10 cellular contexts compared by ENCODE assay signal in the genomic region with DNA sequence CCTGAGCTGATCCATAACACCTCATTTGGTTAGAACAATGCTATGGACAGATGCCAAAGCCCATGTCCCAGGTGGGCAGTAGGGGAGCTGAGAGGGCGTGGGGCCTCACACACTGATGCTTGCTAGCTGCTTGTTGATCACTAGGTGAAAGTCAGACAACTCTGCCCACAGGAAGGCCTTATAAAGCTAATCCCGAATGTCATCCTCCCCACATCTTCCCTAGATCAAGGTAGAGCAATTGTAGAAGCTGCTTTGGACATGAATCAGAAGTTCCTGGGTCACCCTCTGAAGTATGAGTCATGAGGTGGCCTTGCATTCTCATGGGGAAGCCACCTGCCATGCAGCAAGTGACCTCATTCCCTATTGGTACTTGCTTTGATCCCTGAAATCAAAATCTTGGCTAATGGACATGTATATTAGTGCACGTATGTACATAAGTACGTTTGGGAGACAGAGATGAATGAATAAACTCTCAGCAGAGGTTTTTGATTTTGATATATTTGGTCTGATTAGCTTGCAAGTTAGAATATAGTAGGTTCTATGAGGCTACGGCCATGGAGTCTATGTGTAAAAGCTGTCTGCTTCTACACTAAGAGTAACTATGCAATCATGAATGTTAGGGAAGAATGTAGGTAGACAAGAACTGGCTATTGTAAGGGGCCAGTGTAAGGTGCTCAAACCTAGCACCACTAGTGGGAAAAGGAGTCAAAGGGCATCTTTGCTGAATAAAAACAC. TPM values are rescaled to one million over a fixed set of nuclear protein-coding genes. Genes with fewer than 3 reads are reported as not detected.
A peak's percentile ranks its signal among the peaks of the same experiment; 100 is the strongest.
DNase-seq lines count a peak whose midpoint lies in the region; ATAC-seq, FAIRE-seq and TF ChIP-seq lines count a peak whose summit lies in the region.
"Had no signal": no experiment of that assay in that cellular context is flagged by ENCODE, and none has a peak within 500 bp of the region (broad histone marks: within the 10 kb centered on the region; RNA-seq: fewer than 3 reads in every experiment).

No MANE protein-coding gene starts in this region.

- FAIRE-seq in K562 (lab: Jason Lieb, UNC), result no peak

- H3K9me3 ChIP-seq in K562 (replicated peaks; ENCODE audit: control insufficient read depth, insufficient read depth, low read depth, low read length) (no peaks in the 10 kb centered on the region), lower lobe of right lung (no peaks in the 10 kb centered on the region)

- H3K27me3 ChIP-seq in K562 (ENCODE audit: control insufficient read depth in 2 of 2, insufficient read depth in 2 of 2, low read length in 2 of 2), result peaks cover 3 to 34% of the 10 kb centered on the region in 2 experiments; a peak in 4 of 5 replicates
- H3K27me3 ChIP-seq in lower lobe of right lung (ENCODE audit: low read depth), result no peaks in the 10 kb centered on the region

- POLR2A ChIA-PET in K562 (lab: Yijun Ruan, JAX), result no interaction called here

- H3K4me1 Mint-ChIP-seq in activated T-cell treated with anti-CD3 and anti-CD28 coated beads, Interleukin-2, amount 50 U/mL, for 72 hours (ENCODE audit: low read depth), result peaks cover 14% of the 10 kb centered on the region
- H3K4me1 Mint-ChIP-seq in activated T-cell treated with anti-CD3 and anti-CD28 coated beads, Interleukin-2, amount 50 U/mL, for 24 hours (ENCODE audit: low read depth), result peaks cover 8% of the 10 kb centered on the region
- peaks cover 46% of the 10 kb centered on the region for H3K4me1 Mint-ChIP-seq in type B pancreatic cell (ENCODE audit: unreplicated experiment)

- no peaks in the 10 kb centered on the region for H3K9me1 ChIP-seq in K562 (ENCODE audit: control insufficient read depth, insufficient read depth, low read length)

- H3K36me3 Mint-ChIP-seq in activated T-cell treated with anti-CD3 and anti-CD28 coated beads, Interleukin-2, amount 50 U/mL, for 72 hours (ENCODE audit: insufficient read depth in 2 of 2), result no peaks in the 10 kb centered on the region
- no peaks in the 10 kb centered on the region for H3K36me3 Mint-ChIP-seq in activated T-cell treated with anti-CD3 and anti-CD28 coated beads, Interleukin-2, amount 50 U/mL, for 24 hours (ENCODE audit: low read depth)
- H3K36me3 Mint-ChIP-seq in type B pancreatic cell, result no peaks in the 10 kb centered on the region

- no peak for DNase-seq in activated T-cell treated with anti-CD3 and anti-CD28 coated beads, Interleukin-2, amount 50 U/mL, for 72 hours
- no peak for DNase-seq in activated T-cell treated with anti-CD3 and anti-CD28 coated beads, Interleukin-2, amount 50 U/mL, for 24 hours
- no peak for DNase-seq in K562 (ENCODE audit: extremely low read depth in 1 of 4, low spot score in 3 of 4)
- DNase-seq in lower lobe of right lung, result no peak
- DNase-seq in type B pancreatic cell (ENCODE audit: extremely low spot score, unreplicated experiment), result no peak
- DNase-seq in NCI-H774 (lab: John Stamatoyannopoulos, UW), result no peak
- DNase-seq in hippocampal formation (lab: John Stamatoyannopoulos, UW), result no peak
- DNase-seq: foreskin melanocyte had no signal

- BruUV-seq in K562 (replicated peaks; lab: Mats Ljungman, UMichigan), result no TSS peak

- TF ChIP-seq POLR2A in K562 (conservative IDR thresholded peaks at IDR 0.05), result no peak

- no peak overlapping the region for H2AFZ ChIP-seq in K562 (ENCODE audit: low read depth, low read length)

- H3K27me3 Mint-ChIP-seq in activated T-cell treated with anti-CD3 and anti-CD28 coated beads, Interleukin-2, amount 50 U/mL, for 72 hours (ENCODE audit: low read depth), result peaks cover 2% of the 10 kb centered on the region
- peaks cover 3% of the 10 kb centered on the region for H3K27me3 Mint-ChIP-seq in activated T-cell treated with anti-CD3 and anti-CD28 coated beads, Interleukin-2, amount 50 U/mL, for 24 hours
- H3K27me3 Mint-ChIP-seq in type B pancreatic cell, result no peaks in the 10 kb centered on the region

- no peak overlapping the region for H3K27ac Mint-ChIP-seq in activated T-cell treated with anti-CD3 and anti-CD28 coated beads, Interleukin-2, amount 50 U/mL, for 72 hours
- no peak overlapping the region for H3K27ac Mint-ChIP-seq in activated T-cell treated with anti-CD3 and anti-CD28 coated beads, Interleukin-2, amount 50 U/mL, for 24 hours
- H3K27ac Mint-ChIP-seq in type B pancreatic cell, result peak overlapping the region; percentile 79
- H3K27ac Mint-ChIP-seq: T-helper 1 cell treated with Interleukin-12 subunit alpha and Interleukin-12 subunit beta and Interleukin-4 antibody, amounts not matched to agents 30 μg/mL and 1 μg/mL, for 36 hours had no signal

- H3K36me3 ChIP-seq in K562 (ENCODE audit: control insufficient read depth, insufficient read depth, low read length), result no peaks in the 10 kb centered on the region
- H3K36me3 ChIP-seq in lower lobe of right lung, result no peaks in the 10 kb centered on the region

- no peak for TF ChIP-seq EP300 in K562 (IDR thresholded peaks at IDR 0.05; ENCODE audit: low read length)

- ATAC-seq in activated T-cell treated with anti-CD3 and anti-CD28 coated beads, Interleukin-2, amount 50 U/mL, for 72 hours (replicated peaks in 1 of 2), result peak; percentile 24 to 53
- no peak for ATAC-seq in K562
- ATAC-seq in lower lobe of right lung, result peak; percentile 20 to 63
- no peak for ATAC-seq in HG02678 (IDR thresholded peaks at IDR 0.05; ENCODE audit: unreplicated experiment)

- H3K4me1 ChIP-seq in K562 (replicated peaks in 1 of 2; ENCODE audit: control insufficient read depth in 2 of 2, insufficient read depth in 2 of 2, low read length in 2 of 2) (no peaks in the 10 kb centered on the region), lower lobe of right lung (peaks cover 38% of the 10 kb centered on the region)

- H3K9me3 Mint-ChIP-seq in activated T-cell treated with anti-CD3 and anti-CD28 coated beads, Interleukin-2, amount 50 U/mL, for 72 hours, result no peaks in the 10 kb centered on the region
- no peaks in the 10 kb centered on the region for H3K9me3 Mint-ChIP-seq in activated T-cell treated with anti-CD3 and anti-CD28 coated beads, Interleukin-2, amount 50 U/mL, for 24 hours
- peaks cover 5% of the 10 kb centered on the region for H3K9me3 Mint-ChIP-seq in type B pancreatic cell
- H3K9me3 Mint-ChIP-seq: T-helper 1 cell treated with Interleukin-12 subunit alpha and Interleukin-12 subunit beta and Interleukin-4 antibody, amounts not matched to agents 30 μg/mL and 1 μg/mL, for 36 hours had no signal

- in situ Hi-C loops in K562 (cut with MboI), result loop anchor here (10.0 kb wide), 2 partner anchors 407 to 737 kb away; no protein-coding TSS in a partner anchor

- WGBS in K562 (ENCODE audit: insufficient coverage, low coverage, missing lambda C conversion rate), result 2% methylated on average over 5 of the region's 5 CpGs

- no peaks in the 10 kb centered on the region for H3K79me2 ChIP-seq in K562 (ENCODE audit: control insufficient read depth, insufficient read depth, low read length)

- no peak overlapping the region for H3K4me2 ChIP-seq in K562 (ENCODE audit: insufficient read depth, low read length)

- no peak overlapping the region for H3K9ac ChIP-seq in K562 (ENCODE audit: insufficient read depth in 1 of 2, low read depth in 2 of 2, low read length in 2 of 2)

- CTCF ChIA-PET in K562 (lab: Yijun Ruan, JAX; ENCODE audit: low intra/inter-chr PET ratio), result no interaction called here

- TF ChIP-seq CTCF in K562 (IDR thresholded peaks at IDR 0.05 in 2 of 3, conservative IDR thresholded peaks at IDR 0.05 in 1 of 3; ENCODE audit: insufficient read depth in 2 of 3, low read depth in 1 of 3, low read length in 3 of 3) (no peak), lower lobe of right lung (IDR thresholded peaks at IDR 0.05) (no peak), type B pancreatic cell (conservative IDR thresholded peaks at IDR 0.05) (no peak)

- no peak overlapping the region for H3K4me3 Mint-ChIP-seq in activated T-cell treated with anti-CD3 and anti-CD28 coated beads, Interleukin-2, amount 50 U/mL, for 72 hours
- no peak overlapping the region for H3K4me3 Mint-ChIP-seq in activated T-cell treated with anti-CD3 and anti-CD28 coated beads, Interleukin-2, amount 50 U/mL, for 24 hours
- H3K4me3 Mint-ChIP-seq in type B pancreatic cell, result no peak overlapping the region
- H3K4me3 Mint-ChIP-seq: T-helper 1 cell treated with Interleukin-12 subunit alpha and Interleukin-12 subunit beta and Interleukin-4 antibody, amounts not matched to agents 30 μg/mL and 1 μg/mL, for 36 hours had no signal

- no peak overlapping the region for H3K27ac ChIP-seq in K562 (ENCODE audit: extremely low read depth, low read depth, low read length)
- H3K27ac ChIP-seq in lower lobe of right lung, result peak overlapping the region; percentile 73

- no peak for TF ChIP-seq RAD21 in K562 (CRISPR knock-in tag; conservative IDR thresholded peaks at IDR 0.05 in 1 of 2, IDR thresholded peaks at IDR 0.05 in 1 of 2)

- no peaks in the 10 kb centered on the region for H4K20me1 ChIP-seq in K562 (replicated peaks; ENCODE audit: control insufficient read depth, insufficient read depth, low read length)

- H3K4me3 ChIP-seq in K562 (no peak overlapping the region), lower lobe of right lung (no peak overlapping the region)

- intact Hi-C loops in K562 (cut with micrococcal nuclease), result no loop called here
- intact Hi-C loops in lower lobe of right lung (cut with DNase I), result no loop called here

TF ChIP-seq in K562, 482 proteins besides CTCF, POLR2A, EP300 and RAD21 (continues in another document):
- TF ChIP-seq FOSL1 (tag; conservative IDR thresholded peaks at IDR 0.05), result 0 out of 2 replicates have a peak, but pooled peaks have one; percentile 33

RNA-seq across cellular contexts. Expression of a gene that starts 52.7 kb away (rescaled TPM):
- total RNA-seq in activated T-cell treated with anti-CD3 and anti-CD28 coated beads, Interleukin-2, amount 50 U/mL, for 72 hours, result 1 to 10 TPM in 1 of 2 donors, under 1 TPM in 1; 0.53 to 2.5 TPM
- total RNA-seq in K562 (2011; cell fraction: chromatin; rRNA removed; ENCODE audit: low replicate concordance), result not detected in 2 replicates
- not detected in 2 replicates for total RNA-seq in K562 (2011; cell fraction: nucleolus; rRNA removed)
- not detected in 2 replicates for total RNA-seq in K562 (2011; cell fraction: nucleoplasm; rRNA removed)
- total RNA-seq in K562 (2014; rRNA removed) (not detected in 2 replicates), K562 (2014; rRNA removed; fragmentation: Illumina TruSeq; extraction: Trizol) (not detected in 2 replicates), K562 (2015; rRNA removed; fragmentation: Illumina TruSeq; extraction: Trizol) (not detected in 2 replicates), K562 (2021) (not detected in 2 replicates), lower lobe of right lung (1.9 TPM), type B pancreatic cell (ENCODE audit: low replicate concordance) (3.2 and 6.4 TPM in 2 replicates)
- polyA plus RNA-seq in K562 (2011; rRNA removed) (not detected in 2 replicates), K562 (2014; fragmentation: Illumina TruSeq; extraction: Trizol) (0.04 TPM in 1 of 2 replicates, not detected in the other), K562 (2014; fragmentation: Nextera tagmentation; extraction: Ambion mirVana) (under 1 TPM in 1 of 2 experiments, not detected in 1; 0.01 TPM), K562 (2014; rRNA removed) (not detected in 2 replicates)
- polyA plus RNA-seq in K562 (2011; cell fraction: cytosol; rRNA removed), result not detected in 2 replicates
- polyA plus RNA-seq in K562 (2011; cell fraction: nucleus; rRNA removed), result not detected in 2 replicates
- 0.32 TPM in 1 of 2 replicates, not detected in the other for polyA plus RNA-seq in K562 (2012)
- polyA minus RNA-seq in K562 (2011; rRNA and poly(A)+ RNA removed), result not detected in 2 replicates
- not detected in 2 replicates for polyA minus RNA-seq in K562 (2011; cell fraction: cytosol; rRNA and poly(A)+ RNA removed)
- not detected in 2 replicates for polyA minus RNA-seq in K562 (2011; cell fraction: nucleus; rRNA and poly(A)+ RNA removed)

Comparison
In these comparisons a context has a peak if more than half of its experiments do, and no peak if none do; other contexts are left out.
1. ATAC-seq: peak in activated T-cell treated with anti-CD3 and anti-CD28 coated beads, Interleukin-2, amount 50 U/mL, for 72 hours (2 of 2) and lower lobe of right lung (2 of 2); none in K562 (single experiment) and HG02678 (single experiment).